8 cellular contexts compared by ENCODE assay signal in genomic region chr6:31701666-31702420, GRCh38. TPM values are rescaled to one million over a fixed set of nuclear protein-coding genes. Genes with fewer than 3 reads are reported as not detected.
DNase-seq lines count a peak whose midpoint lies in the region; ATAC-seq and TF ChIP-seq lines count a peak whose summit lies in the region.

No MANE protein-coding gene starts in this region.

- H3K9me3 Mint-ChIP-seq in HFFc6, result no peaks in the 10 kb centered on the region

- TF ChIP-seq CTCF in HFFc6 (IDR thresholded peaks at IDR 0.05) (no peak), WI38 (IDR thresholded peaks at IDR 0.05; ENCODE audit: low read depth, low read length) (no peak)

- intact Hi-C loops in left cardiac atrium (cut with DNase I), result no loop called here
- intact Hi-C loops in sciatic nerve (cut with DNase I), result no loop called here

- peak overlapping the region; percentile 91 for H3K4me3 ChIP-seq in WI38 (ENCODE audit: low read depth, low read length)

- no peaks in the 10 kb centered on the region for H3K36me3 Mint-ChIP-seq in HFFc6 (ENCODE audit: low read depth)

- H3K27me3 Mint-ChIP-seq in HFFc6 (ENCODE audit: insufficient read depth), result no peaks in the 10 kb centered on the region; the same call in 1 of the 2 replicates

- peak; percentile 10 for DNase-seq in ACHN
- no peak for DNase-seq in HFFc6
- DNase-seq in left cardiac atrium, result peak; percentile 47
- DNase-seq in sciatic nerve (ENCODE audit: low spot score), result no peak
- DNase-seq in globus pallidus (ENCODE audit: low spot score), result no peak

- no peak for ATAC-seq in left cardiac atrium
- ATAC-seq in sciatic nerve, result peak; percentile 1
- ATAC-seq in HG03045 (IDR thresholded peaks at IDR 0.05; ENCODE audit: unreplicated experiment), result no peak
- no peak for ATAC-seq in HG02938 (IDR thresholded peaks at IDR 0.05; ENCODE audit: unreplicated experiment)

- H3K4me3 Mint-ChIP-seq in HFFc6, result peak overlapping the region; percentile 93

- in situ Hi-C loops in ACHN (cut with HindIII; ENCODE audit: low pct_ligation_motif_present, low pct_unique_long_range_greater_than_20kb, low sequenced_read_pairs), result no loop called here

- peak overlapping the region; percentile 97 for H3K27ac Mint-ChIP-seq in HFFc6

- H3K4me1 Mint-ChIP-seq in HFFc6 (ENCODE audit: low read depth), result peaks cover 33% of the 10 kb centered on the region

RNA-seq across cellular contexts. Expression of gene ABHD16A, which starts 1.3 kb away (rescaled TPM):
- total RNA-seq in HFFc6 (2021; fragmentation: NEBNext Ultra II Directional; extraction: Animal tissue kit (Norgen Biotek cat#: 25700)), result 10 to 100 TPM; 27.4 to 39.6 (median 32.0) TPM
- total RNA-seq in left cardiac atrium (10 to 100 TPM; 33.5 to 36.3 TPM), sciatic nerve (46.0 TPM)

RNA-seq across cellular contexts. Expression of gene LY6G6F, which starts 4.8 kb away (rescaled TPM):
- not detected for total RNA-seq in HFFc6 (2021; fragmentation: NEBNext Ultra II Directional; extraction: Animal tissue kit (Norgen Biotek cat#: 25700))
- total RNA-seq in left cardiac atrium, result not detected
- not detected for total RNA-seq in sciatic nerve

RNA-seq across cellular contexts. Expression of gene LY6G6D, which starts 13.3 kb away (rescaled TPM):
- not detected for total RNA-seq in HFFc6 (2021; fragmentation: NEBNext Ultra II Directional; extraction: Animal tissue kit (Norgen Biotek cat#: 25700))
- total RNA-seq in left cardiac atrium (not detected), sciatic nerve (not detected)

RNA-seq across cellular contexts. Expression of gene LY6G6C, which starts 19.7 kb away (rescaled TPM):
- not detected for total RNA-seq in HFFc6 (2021; fragmentation: NEBNext Ultra II Directional; extraction: Animal tissue kit (Norgen Biotek cat#: 25700))
- not detected for total RNA-seq in left cardiac atrium
- total RNA-seq in sciatic nerve, result 0.71 TPM

RNA-seq across cellular contexts. Expression of gene LY6G5C, which starts 21.0 kb away (rescaled TPM):
- total RNA-seq in HFFc6 (2021; fragmentation: NEBNext Ultra II Directional; extraction: Animal tissue kit (Norgen Biotek cat#: 25700)), result 1 to 10 TPM; 2.2 to 2.9 (median 2.8) TPM
- total RNA-seq in left cardiac atrium, result 1 to 10 TPM; 2.2 to 2.5 TPM
- total RNA-seq in sciatic nerve, result 2.1 TPM

Comparison
In these comparisons a context has a peak if more than half of its experiments do, and no peak if none do; other contexts are left out.
1. DNase-seq: peak in ACHN (single experiment) and left cardiac atrium (single experiment); none in HFFc6 (single experiment), sciatic nerve (single experiment) and globus pallidus (single experiment).